In the genomic region with DNA sequence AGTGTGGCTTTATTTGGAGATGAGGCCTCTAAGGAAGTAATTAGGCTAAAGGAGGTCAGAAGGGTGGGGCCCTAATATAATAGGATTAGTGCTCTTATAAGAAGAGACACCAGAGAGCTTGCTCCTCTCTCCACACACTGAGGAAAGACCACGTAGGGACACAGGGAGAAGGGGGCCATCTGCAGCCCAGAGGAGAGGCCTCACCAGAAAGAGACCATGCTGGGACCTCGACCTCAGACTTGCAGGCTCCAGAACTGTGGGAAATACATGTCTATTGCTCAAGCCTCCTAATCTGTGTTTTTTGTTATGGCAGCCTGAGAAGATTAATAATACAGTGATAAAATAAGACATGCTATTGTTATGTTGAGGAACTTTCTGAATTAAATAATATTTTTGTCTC, we compare ENCODE assay signal across 26 cellular contexts.
"Had no signal": no experiment of that assay in that cellular context is flagged by ENCODE, and none has a peak within 500 bp of the region (broad histone marks: within the 10 kb centered on the region; RNA-seq: fewer than 3 reads in every experiment).

No MANE protein-coding gene starts in this region.

- H3K4me1 Mint-ChIP-seq: T-helper 17 cell had no signal

- DNase-seq: activated CD4-positive, alpha-beta T cell treated with anti-CD3 and anti-CD28 coated beads for 4 hours; activated CD4-positive, alpha-beta T cell treated with anti-CD3 and anti-CD28 coated beads, Interleukin-2, amount 50 U/mL, for 4 hours; activated CD4-positive, CD25-positive, alpha-beta regulatory T cell; activated naive CD8-positive, alpha-beta T cell treated with anti-CD3 and anti-CD28 coated beads, Interleukin-2, amount 50 U/mL, for 24 hours; activated T-cell treated with anti-CD3 and anti-CD28 coated beads, Interleukin-2, amount 50 U/mL, for 24 hours; aorta; body of pancreas; cerebellar nuclear complex; cortex of kidney; foreskin keratinocyte; heart left ventricle; kidney glomerular epithelial cell; left lung; lower lobe of right lung; natural killer cell; right lobe of liver; stimulated activated CD4-positive, alpha-beta T cell treated with anti-CD3 and anti-CD28 coated beads, Interleukin-12 subunit alpha, Interleukin-12 subunit beta, amount 100 ng/mL, for 4 hours; stimulated activated CD4-positive, alpha-beta T cell treated with anti-CD3 and anti-CD28 coated beads, Interleukin-4, amount 100 ng/mL, for 1 hour; stimulated activated naive CD8-positive, alpha-beta T cell treated with anti-CD3 and anti-CD28 coated beads, Interleukin-15, Interleukin-2, amounts not matched to agents 100 U/mL and 50 U/mL, for 24 hours; T-helper 17 cell; uterus had no signal

- H3K27me3 Mint-ChIP-seq: activated naive CD4-positive, alpha-beta T cell treated with anti-CD3 and anti-CD28 coated beads, Interleukin-2, amount 50 U/mL, for 24 hours; activated naive CD8-positive, alpha-beta T cell treated with anti-CD3 and anti-CD28 coated beads, Interleukin-2, amount 50 U/mL, for 24 hours; activated T-cell treated with anti-CD3 and anti-CD28 coated beads, Interleukin-2, amount 50 U/mL, for 24 hours; T-helper 17 cell had no signal

- ATAC-seq: activated naive CD8-positive, alpha-beta T cell treated with anti-CD3 and anti-CD28 coated beads, Interleukin-2, amount 50 U/mL, for 24 hours; body of pancreas; foreskin keratinocyte; heart left ventricle; left lung; lower lobe of right lung; natural killer cell; right lobe of liver; SK-N-SH treated with all-trans-retinoic acid at 6 μM for 48 hours; stimulated activated naive CD8-positive, alpha-beta T cell treated with anti-CD3 and anti-CD28 coated beads, Interleukin-15, Interleukin-2, amounts not matched to agents 100 U/mL and 50 U/mL, for 24 hours; T-helper 17 cell had no signal

- H3K9me3 Mint-ChIP-seq: activated naive CD4-positive, alpha-beta T cell treated with anti-CD3 and anti-CD28 coated beads, Interleukin-2, amount 50 U/mL, for 24 hours; activated naive CD8-positive, alpha-beta T cell treated with anti-CD3 and anti-CD28 coated beads, Interleukin-2, amount 50 U/mL, for 24 hours; activated T-cell treated with anti-CD3 and anti-CD28 coated beads, Interleukin-2, amount 50 U/mL, for 24 hours; activated T-helper 2 cell treated with anti-CD3 and anti-CD28 coated beads, Interferon-gamma antibody, Interleukin-2, Interleukin-4, amounts not matched to agents 10 μg/mL and 5 μg/mL and 100 μg/mL, durations not matched to agents 14 hours and 24 hours and 36 hours; natural killer cell; type B pancreatic cell had no signal

- H3K36me3 Mint-ChIP-seq: natural killer cell, type B pancreatic cell had no signal

- H3K27ac ChIP-seq: body of pancreas, esophagus muscularis mucosa, foreskin keratinocyte, heart left ventricle, left lung, lower lobe of right lung, right lobe of liver, uterus had no signal

- H3K4me3 Mint-ChIP-seq: activated naive CD4-positive, alpha-beta T cell treated with anti-CD3 and anti-CD28 coated beads, Interleukin-2, amount 50 U/mL, for 24 hours; activated naive CD8-positive, alpha-beta T cell treated with anti-CD3 and anti-CD28 coated beads, Interleukin-2, amount 50 U/mL, for 24 hours; activated T-cell treated with anti-CD3 and anti-CD28 coated beads, Interleukin-2, amount 50 U/mL, for 24 hours; natural killer cell; T-helper 17 cell; type B pancreatic cell had no signal
